11 cellular contexts compared by ENCODE assay signal in genomic region chr22:40218723-40219294, GRCh38. TPM values are rescaled to one million over a fixed set of nuclear protein-coding genes. Genes with fewer than 3 reads are reported as not detected.
DNase-seq lines count a peak whose midpoint lies in the region; ATAC-seq and TF ChIP-seq lines count a peak whose summit lies in the region.
"Had no signal": no experiment of that assay in that cellular context is flagged by ENCODE, and none has a peak within 500 bp of the region (broad histone marks: within the 10 kb centered on the region; RNA-seq: fewer than 3 reads in every experiment).

No MANE protein-coding gene starts in this region.

- no peak overlapping the region for H2BK120ac ChIP-seq in H9 (ENCODE audit: low read depth, low read length, poor library complexity, severe bottlenecking)

- H3K27ac ChIP-seq in CD4-positive, CD25-positive, alpha-beta regulatory T cell (ENCODE audit: insufficient read depth, low read length, poor library complexity, severe bottlenecking) = peak overlapping the region; percentile 75
- H3K27ac ChIP-seq in H9 (ENCODE audit: insufficient read length, low read depth, low read length) = no peak overlapping the region
- no peak overlapping the region for H3K27ac ChIP-seq in right atrium auricular region

- H3T11ph ChIP-seq in H9 (ENCODE audit: low read length) = no peak overlapping the region

- no peaks in the 10 kb centered on the region for H3K27me3 ChIP-seq in CD4-positive, CD25-positive, alpha-beta regulatory T cell (ENCODE audit: control insufficient read depth, insufficient read depth, low read length)
- H3K27me3 ChIP-seq in H9 (ENCODE audit: insufficient read depth, low read length) (no peaks in the 10 kb centered on the region), right atrium auricular region (no peaks in the 10 kb centered on the region)

- H3K4me2 ChIP-seq in H9 (ENCODE audit: insufficient read depth, insufficient read length, low read length) = no peak overlapping the region

- no peak overlapping the region; the same call in 1 of the 2 replicates for H2BK15ac ChIP-seq in H9 (ENCODE audit: low read depth, low read length)

- H3K36me3 Mint-ChIP-seq in CD4-positive, CD25-positive, alpha-beta regulatory T cell = peaks cover 6% of the 10 kb centered on the region
- H3K36me3 Mint-ChIP-seq in H9 (ENCODE audit: insufficient read depth in 1 of 3, low read depth in 3 of 3) = peaks cover 4 to 15% (median 7%) of the 10 kb centered on the region in 3 experiments; a peak in 6 of 7 replicates
- peaks cover 61% of the 10 kb centered on the region for H3K36me3 Mint-ChIP-seq in brain
- no peaks in the 10 kb centered on the region for H3K36me3 Mint-ChIP-seq in naive B cell

- peaks cover 6% of the 10 kb centered on the region for H3K36me3 ChIP-seq in CD4-positive, CD25-positive, alpha-beta regulatory T cell (ENCODE audit: control insufficient read depth, insufficient read depth, low read length)
- no peaks in the 10 kb centered on the region for H3K36me3 ChIP-seq in right atrium auricular region

- H3K23ac ChIP-seq in H9 (ENCODE audit: insufficient read length, low read depth, low read length) = no peak overlapping the region

- peaks cover 63% of the 10 kb centered on the region for H3K4me1 ChIP-seq in CD4-positive, CD25-positive, alpha-beta regulatory T cell (ENCODE audit: control insufficient read depth, insufficient read depth, low read length, poor library complexity, severe bottlenecking)
- H3K4me1 ChIP-seq in H9 (ENCODE audit: insufficient read depth, low read length) = peaks cover 25% of the 10 kb centered on the region
- peaks cover 0 to 72% of the 10 kb centered on the region in 2 donors for H3K4me1 ChIP-seq in right atrium auricular region

- no peaks in the 10 kb centered on the region for H3K27me3 Mint-ChIP-seq in CD4-positive, CD25-positive, alpha-beta regulatory T cell
- H3K27me3 Mint-ChIP-seq in H9 (ENCODE audit: low read depth) (no peaks in the 10 kb centered on the region; the same call in 1 of the 2 replicates), brain (peaks cover 4% of the 10 kb centered on the region), naive B cell (no peaks in the 10 kb centered on the region)

- no peak overlapping the region for H3K18ac ChIP-seq in H9 (ENCODE audit: insufficient read length, low read depth, low read length)

- H3K23me2 ChIP-seq in H9 (ENCODE audit: insufficient read length, low read depth, low read length, poor library complexity, severe bottlenecking) = no peaks in the 10 kb centered on the region

- no peak overlapping the region for H2AFZ ChIP-seq in H9 (ENCODE audit: low read length)

- H3K9me3 ChIP-seq in CD4-positive, CD25-positive, alpha-beta regulatory T cell (ENCODE audit: control insufficient read depth in 2 of 2, low read length in 2 of 2) = no peaks in the 10 kb centered on the region
- H3K9me3 ChIP-seq in H9 (ENCODE audit: control insufficient read depth, low read depth, low read length) (no peaks in the 10 kb centered on the region), right atrium auricular region (no peaks in the 10 kb centered on the region)

- H3K14ac ChIP-seq in H9 (ENCODE audit: insufficient read depth, low read length) = no peak overlapping the region

- DNase-seq in CD4-positive, CD25-positive, alpha-beta regulatory T cell = no peak
- DNase-seq in H9 (peak; percentile 18), naive B cell (no peak), right atrium auricular region (ENCODE audit: low spot score) (no peak), NCI-H446 treated with DMSO at 0.1 percent for 48 hours (lab: John Stamatoyannopoulos, UW) (no peak), NCI-H226 (no peak)
- no peak for DNase-seq in stimulated activated CD4-positive, alpha-beta T cell treated with anti-CD3 and anti-CD28 coated beads, Interleukin-12 subunit alpha, Interleukin-12 subunit beta, amount 100 ng/mL, for 4 hours
- DNase-seq: NCI-H748 treated with DMSO at 0.1 percent for 48 hours, posterior cingulate gyrus had no signal

- peaks cover 44% of the 10 kb centered on the region; the same call in 1 of the 2 replicates for H3K79me2 ChIP-seq in H9 (ENCODE audit: insufficient read depth, low read length)

- ATAC-seq in CD4-positive, CD25-positive, alpha-beta regulatory T cell (ENCODE audit: low read depth in 2 of 2) = no peak
- no peak for ATAC-seq in naive B cell (ENCODE audit: low read depth in 2 of 2)
- ATAC-seq: left lobe of liver had no signal

- peak overlapping the region; percentile 84 to 90 (median 88) for H3K27ac Mint-ChIP-seq in CD4-positive, CD25-positive, alpha-beta regulatory T cell
- H3K27ac Mint-ChIP-seq in H9 (peak overlapping the region; percentile 2 to 59 (median 19); a peak in 6 of 7 replicates), brain (peak overlapping the region in 4 of 5 experiments; percentile 42 to 87 (median 66)), naive B cell (peak overlapping the region; percentile 62 to 94 (median 86))

- H4K8ac ChIP-seq in H9 (replicated peaks; ENCODE audit: insufficient read length, low read depth, low read length) = no peak overlapping the region

- TF ChIP-seq CTCF in H9 (conservative IDR thresholded peaks at IDR 0.05) (no peak), brain (conservative IDR thresholded peaks at IDR 0.05) (no peak), right atrium auricular region (IDR thresholded peaks at IDR 0.05) (no peak)

- no peak overlapping the region for H3K56ac ChIP-seq in H9 (ENCODE audit: insufficient read length, low read depth, low read length)

- peaks cover 36 to 90% (median 69%) of the 10 kb centered on the region in 4 donors for H3K4me1 Mint-ChIP-seq in CD4-positive, CD25-positive, alpha-beta regulatory T cell
- peaks cover 66 to 73% of the 10 kb centered on the region in 2 experiments for H3K4me1 Mint-ChIP-seq in H9
- H3K4me1 Mint-ChIP-seq in brain = peaks cover 84% of the 10 kb centered on the region
- peaks cover 56 to 80% (median 71%) of the 10 kb centered on the region in 3 donors for H3K4me1 Mint-ChIP-seq in naive B cell

- H2BK5ac ChIP-seq in H9 (ENCODE audit: insufficient read length, low read length) = no peak overlapping the region

- no CpG with 5 or more reads among the region's 6 CpGs for WGBS in H9 (ENCODE audit: extremely low coverage, insufficient read length, low lambda C conversion rate)

- H2BK12ac ChIP-seq in H9 (ENCODE audit: insufficient read length, low read depth, low read length) = no peak overlapping the region

- H3K9ac ChIP-seq in H9 (ENCODE audit: extremely low read depth, insufficient read length, low read length) = no peak overlapping the region

- peaks cover 21% of the 10 kb centered on the region for H3K79me1 ChIP-seq in H9 (ENCODE audit: insufficient read depth, low read depth, low read length, poor library complexity, severe bottlenecking)

- peak overlapping the region in 3 of 4 donors; percentile 42 to 70 (median 61) for H3K4me3 Mint-ChIP-seq in CD4-positive, CD25-positive, alpha-beta regulatory T cell
- no peak overlapping the region for H3K4me3 Mint-ChIP-seq in H9
- H3K4me3 Mint-ChIP-seq in brain = no peak overlapping the region
- H3K4me3 Mint-ChIP-seq in naive B cell = peak overlapping the region in 2 of 8 donors; percentile 53 to 65

- H3K4me3 ChIP-seq in CD4-positive, CD25-positive, alpha-beta regulatory T cell (ENCODE audit: low read depth, low read length) = peak overlapping the region; percentile 49
- H3K4me3 ChIP-seq in right atrium auricular region = no peak overlapping the region

- H3K4ac ChIP-seq in H9 (ENCODE audit: low read depth, low read length) = no peak overlapping the region

- no peak overlapping the region for H2BK20ac ChIP-seq in H9 (ENCODE audit: low read depth, low read length, poor library complexity, severe bottlenecking)

- no peaks in the 10 kb centered on the region for H4K20me1 ChIP-seq in H9 (ENCODE audit: control insufficient read depth, insufficient read depth, insufficient read length)

- H4K91ac ChIP-seq in H9 (ENCODE audit: insufficient read length, low read depth, low read length) = no peak overlapping the region

- no peak overlapping the region for H4K5ac ChIP-seq in H9 (ENCODE audit: insufficient read length, low read depth, low read length)

- no peaks in the 10 kb centered on the region for H3K9me3 Mint-ChIP-seq in CD4-positive, CD25-positive, alpha-beta regulatory T cell
- H3K9me3 Mint-ChIP-seq in H9 (no peaks in the 10 kb centered on the region), brain (no peaks in the 10 kb centered on the region), naive B cell (no peaks in the 10 kb centered on the region)

- no peak overlapping the region for H2AK5ac ChIP-seq in H9 (ENCODE audit: insufficient read length, low read length)

RNA-seq across cellular contexts. Expression of gene TNRC6B, which starts 41.1 kb away (rescaled TPM):
- total RNA-seq in CD4-positive, CD25-positive, alpha-beta regulatory T cell = 144 TPM
- polyA plus RNA-seq in CD4-positive, CD25-positive, alpha-beta regulatory T cell = 10 to 100 TPM; 50.6 to 79.7 (median 65.1) TPM
- total RNA-seq in H9 (2021) (53.5 and 58.1 TPM in 2 replicates), right atrium auricular region (10 to 100 TPM; 25.0 to 27.1 TPM)
- polyA plus RNA-seq in brain (ENCODE audit: insufficient read depth, low read depth, low replicate concordance) (5.8 TPM), naive B cell (ENCODE audit: low read depth in 6 of 6) (100 to 1,000 TPM in 4 of 6 donors, 10 to 100 TPM in 2; 37.3 to 171 (median 109) TPM)

Comparison
In these comparisons a context has a peak if more than half of its experiments do, and no peak if none do; other contexts are left out.
1. H3K27ac Mint-ChIP-seq: peak in every context shown above with its lines; median percentile 88 in CD4-positive, CD25-positive, alpha-beta regulatory T cell; 86 in naive B cell; 66 in brain; 19 in H9.
2. H3K4me3 Mint-ChIP-seq: peak in CD4-positive, CD25-positive, alpha-beta regulatory T cell (3 of 4); none in H9 (0 of 2) and brain (0 of 5).